ENCODE assay signal across 11 cellular contexts in the genomic region with DNA sequence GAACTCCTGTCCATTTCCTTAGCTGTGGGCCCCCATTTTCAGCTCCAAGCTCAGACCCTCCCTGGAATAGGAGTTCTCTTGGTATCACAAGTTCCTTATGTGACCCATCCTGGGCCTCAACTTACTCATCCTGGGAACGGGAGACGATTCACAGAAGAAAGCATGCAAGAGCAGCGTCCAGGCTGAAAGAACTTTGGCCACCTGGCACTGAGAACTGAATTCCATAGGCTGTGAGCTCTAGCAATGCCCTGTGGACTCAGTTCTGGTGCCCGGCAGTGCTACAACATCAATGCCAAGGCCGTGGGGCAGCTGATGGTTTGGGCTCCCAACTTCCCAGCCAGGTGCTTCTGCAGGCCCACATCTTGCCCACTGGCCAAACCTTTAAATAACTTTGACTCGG. TPM values are rescaled to one million over a fixed set of nuclear protein-coding genes. Genes with fewer than 3 reads are reported as not detected.
DNase-seq lines count a peak whose midpoint lies in the region; TF ChIP-seq lines count a peak whose summit lies in the region.
"Had no signal": no experiment of that assay in that cellular context is flagged by ENCODE, and none has a peak within 500 bp of the region (broad histone marks: within the 10 kb centered on the region; RNA-seq: fewer than 3 reads in every experiment).

No MANE protein-coding gene starts in this region.

- no peak overlapping the region for H4K8ac ChIP-seq in trophoblast cell (ENCODE audit: low read depth, low read length)

- H3K27me3 ChIP-seq in CD4-positive, alpha-beta memory T cell (ENCODE audit: insufficient read depth, low read length) = no peaks in the 10 kb centered on the region
- no peaks in the 10 kb centered on the region for H3K27me3 ChIP-seq in Loucy (ENCODE audit: insufficient read depth, low read length, poor library complexity, severe bottlenecking)
- H3K27me3 ChIP-seq in trophoblast cell (ENCODE audit: insufficient read depth, low read length) = no peaks in the 10 kb centered on the region

- H3K79me2 ChIP-seq in Loucy (ENCODE audit: insufficient read depth, low read length) = peaks cover 10% of the 10 kb centered on the region
- H3K79me2 ChIP-seq in trophoblast cell (ENCODE audit: control insufficient read depth, insufficient read depth, low read length, poor library complexity) = peaks cover 4% of the 10 kb centered on the region

- H3K36me3 Mint-ChIP-seq in CD4-positive, alpha-beta memory T cell = peaks cover 0 to 13% of the 10 kb centered on the region in 2 donors
- peaks cover 39% of the 10 kb centered on the region for H3K36me3 Mint-ChIP-seq in dendritic cell treated with granulocyte-macrophage colony-stimulating factor and Interleukin-4, amounts not matched to agents 40 ng/mL and 50 ng/mL, for 4 days (ENCODE audit: low read depth)
- H3K36me3 Mint-ChIP-seq in nephron (ENCODE audit: low read depth) = no peaks in the 10 kb centered on the region

- TF ChIP-seq CTCF in Loucy (conservative IDR thresholded peaks at IDR 0.05; ENCODE audit: low read length) (no peak), nephron (IDR thresholded peaks at IDR 0.05; ENCODE audit: unreplicated experiment in 3 of 3) (no peak)

- no peaks in the 10 kb centered on the region for H3K9me3 ChIP-seq in CD4-positive, alpha-beta memory T cell (ENCODE audit: control insufficient read depth in 1 of 2, low read length in 2 of 2)
- H3K9me3 ChIP-seq in Loucy (ENCODE audit: insufficient read depth, low read depth, low read length) = no peaks in the 10 kb centered on the region
- H3K9me3 ChIP-seq in trophoblast cell (ENCODE audit: insufficient read depth, low read depth, low read length) = no peaks in the 10 kb centered on the region
- H3K9me3 ChIP-seq: esophagus squamous epithelium, HAP-1 had no signal

- H3K4me1 ChIP-seq in CD4-positive, alpha-beta memory T cell (ENCODE audit: insufficient read depth, low read length) = peaks cover 62% of the 10 kb centered on the region
- H3K4me1 ChIP-seq in Loucy (ENCODE audit: insufficient read depth, low read length, poor library complexity, severe bottlenecking) = peaks cover 4% of the 10 kb centered on the region
- H3K4me1 ChIP-seq in trophoblast cell (ENCODE audit: control insufficient read depth in 1 of 2, insufficient read depth in 2 of 2, low read length in 2 of 2) = peaks cover 10 to 21% of the 10 kb centered on the region in 2 experiments
- H3K4me1 ChIP-seq: HAP-1 had no signal

- peaks cover 6% of the 10 kb centered on the region for H3K79me1 ChIP-seq in trophoblast cell (ENCODE audit: low read length)

- no peak overlapping the region for H3K14ac ChIP-seq in trophoblast cell (ENCODE audit: low read length)

- H2BK12ac ChIP-seq in trophoblast cell (ENCODE audit: low read length) = no peak overlapping the region

- H4K20me1 ChIP-seq in Loucy (ENCODE audit: insufficient read depth, low read length, poor library complexity, severe bottlenecking) = no peaks in the 10 kb centered on the region

- no peaks in the 10 kb centered on the region for H3K36me3 ChIP-seq in CD4-positive, alpha-beta memory T cell (ENCODE audit: insufficient read depth, low read length)
- H3K36me3 ChIP-seq in Loucy (ENCODE audit: insufficient read depth, low read length) (no peaks in the 10 kb centered on the region), trophoblast cell (ENCODE audit: control insufficient read depth in 1 of 2, insufficient read depth in 2 of 2, low read length in 2 of 2) (no peaks in the 10 kb centered on the region)
- H3K36me3 ChIP-seq: esophagus squamous epithelium, HAP-1 had no signal

- intact Hi-C loops in CD4-positive, alpha-beta memory T cell (cut with micrococcal nuclease) = loop anchor here (1.0 kb wide), 1 partner anchor 13 kb away; no protein-coding TSS in a partner anchor
- intact Hi-C loops in dendritic cell treated with granulocyte-macrophage colony-stimulating factor and Interleukin-4, amounts not matched to agents 40 ng/mL and 50 ng/mL, for 4 days (cut with micrococcal nuclease) = no loop called here

- peak overlapping the region; percentile 42 to 54 for H3K4me3 ChIP-seq in CD4-positive, alpha-beta memory T cell (ENCODE audit: low read length in 2 of 2)
- H3K4me3 ChIP-seq in Loucy (ENCODE audit: low read length, poor library complexity, severe bottlenecking) = no peak overlapping the region
- no peak overlapping the region for H3K4me3 ChIP-seq in trophoblast cell (ENCODE audit: low read depth, low read length)
- H3K4me3 ChIP-seq: HAP-1 had no signal

- no peaks in the 10 kb centered on the region for H3F3A ChIP-seq in Loucy (ENCODE audit: low read depth)

- no peaks in the 10 kb centered on the region for H3K9me2 ChIP-seq in Loucy (replicated peaks; ENCODE audit: low read depth, low read length)

- no peak overlapping the region for H3K18ac ChIP-seq in trophoblast cell (ENCODE audit: low read length)

- H3K23ac ChIP-seq in trophoblast cell (ENCODE audit: low read length) = no peak overlapping the region

- H4K91ac ChIP-seq in trophoblast cell (ENCODE audit: low read depth, low read length) = no peak overlapping the region

- peaks cover 30 to 65% (median 47%) of the 10 kb centered on the region in 4 donors for H3K4me1 Mint-ChIP-seq in CD4-positive, alpha-beta memory T cell
- H3K4me1 Mint-ChIP-seq in dendritic cell treated with granulocyte-macrophage colony-stimulating factor and Interleukin-4, amounts not matched to agents 40 ng/mL and 50 ng/mL, for 4 days (ENCODE audit: low read depth) = peaks cover 75% of the 10 kb centered on the region
- peaks cover 35% of the 10 kb centered on the region for H3K4me1 Mint-ChIP-seq in nephron

- no peak for DNase-seq in CD4-positive, alpha-beta memory T cell
- DNase-seq in NCI-H146 (lab: John Stamatoyannopoulos, UW) = no peak
- DNase-seq in DMS153 (lab: John Stamatoyannopoulos, UW) = no peak
- no peak for DNase-seq in NCI-H226
- DNase-seq in trophoblast cell = no peak
- DNase-seq: esophagus squamous epithelium had no signal

- no peak overlapping the region for H4K12ac ChIP-seq in trophoblast cell (ENCODE audit: low read depth, low read length)

- H2BK5ac ChIP-seq in trophoblast cell (ENCODE audit: low read depth, low read length, poor library complexity) = no peak overlapping the region

- H2BK120ac ChIP-seq in trophoblast cell (ENCODE audit: insufficient read depth, low read length, poor library complexity) = no peak overlapping the region

- H3K4me2 ChIP-seq in Loucy (ENCODE audit: low read depth, low read length, poor library complexity, severe bottlenecking) = peak overlapping the region; percentile 51
- no peak overlapping the region for H3K4me2 ChIP-seq in trophoblast cell (ENCODE audit: low read length)

- CTCF ChIA-PET in CD4-positive, alpha-beta memory T cell (lab: Charles Lee; ENCODE audit: partially characterized antibody) = interaction anchor here (0.8 to 5.9 kb wide), 5 partner anchors 12 to 43 kb away, joined by 3 to 42 read pairs (median 9); a partner anchor contains a TSS

- peak overlapping the region; percentile 79 for H3K27ac ChIP-seq in CD4-positive, alpha-beta memory T cell (ENCODE audit: low read depth, low read length)
- no peak overlapping the region for H3K27ac ChIP-seq in trophoblast cell (ENCODE audit: low read depth, low read length)

- no peak overlapping the region for H3K4ac ChIP-seq in trophoblast cell (ENCODE audit: low read depth, low read length)

- H3K9ac ChIP-seq in Loucy (ENCODE audit: low read depth, low read length, poor library complexity, severe bottlenecking) (no peak overlapping the region), trophoblast cell (ENCODE audit: low read length) (no peak overlapping the region)

- H3K27ac Mint-ChIP-seq in CD4-positive, alpha-beta memory T cell = peak overlapping the region in 6 of 7 donors; percentile 37 to 98 (median 89)
- H3K27ac Mint-ChIP-seq in dendritic cell treated with granulocyte-macrophage colony-stimulating factor and Interleukin-4, amounts not matched to agents 40 ng/mL and 50 ng/mL, for 4 days = peak overlapping the region; percentile 87
- peak overlapping the region; percentile 86 to 93 (median 93) for H3K27ac Mint-ChIP-seq in nephron

- no peaks in the 10 kb centered on the region for H3K27me3 Mint-ChIP-seq in CD4-positive, alpha-beta memory T cell
- H3K27me3 Mint-ChIP-seq in dendritic cell treated with granulocyte-macrophage colony-stimulating factor and Interleukin-4, amounts not matched to agents 40 ng/mL and 50 ng/mL, for 4 days = no peaks in the 10 kb centered on the region
- peaks cover 6% of the 10 kb centered on the region for H3K27me3 Mint-ChIP-seq in nephron (ENCODE audit: low read depth)

- H3K9me3 Mint-ChIP-seq in CD4-positive, alpha-beta memory T cell = peaks cover 0 to 2% (median 0%) of the 10 kb centered on the region in 8 donors
- H3K9me3 Mint-ChIP-seq in dendritic cell treated with granulocyte-macrophage colony-stimulating factor and Interleukin-4, amounts not matched to agents 40 ng/mL and 50 ng/mL, for 4 days = no peaks in the 10 kb centered on the region
- H3K9me3 Mint-ChIP-seq in nephron = no peaks in the 10 kb centered on the region

- POLR2A ChIA-PET in CD4-positive, alpha-beta memory T cell (lab: Charles Lee; ENCODE audit: partially characterized antibody) = interaction anchor here (0.8 to 9.9 kb wide), 8 partner anchors 12 to 208 kb away, joined by 3 to 198 read pairs (median 4); a partner anchor contains a TSS

- peak overlapping the region; percentile 82 to 94 (median 87) for H3K4me3 Mint-ChIP-seq in CD4-positive, alpha-beta memory T cell
- H3K4me3 Mint-ChIP-seq in dendritic cell treated with granulocyte-macrophage colony-stimulating factor and Interleukin-4, amounts not matched to agents 40 ng/mL and 50 ng/mL, for 4 days = peak overlapping the region; percentile 75
- H3K4me3 Mint-ChIP-seq in nephron = peak overlapping the region; percentile 69 to 77 (median 71)

- H2AFZ ChIP-seq in Loucy (ENCODE audit: low read length) (no peak overlapping the region), trophoblast cell (ENCODE audit: insufficient read depth, low read length, poor library complexity) (no peak overlapping the region)

- WGBS in trophoblast cell (ENCODE audit: extremely low coverage, insufficient coverage, insufficient read length) = no CpG with 5 or more reads among the region's 6 CpGs

- H2AK5ac ChIP-seq in trophoblast cell (ENCODE audit: low read length) = no peak overlapping the region

RNA-seq across cellular contexts. Expression of a gene that starts 3.9 kb away (rescaled TPM):
- total RNA-seq in CD4-positive, alpha-beta memory T cell = 10 to 100 TPM; 27.2 to 30.8 TPM
- 10 to 100 TPM; 52.0 to 57.5 TPM for polyA plus RNA-seq in CD4-positive, alpha-beta memory T cell
- 45.8 and 49.8 TPM in 2 replicates for polyA plus RNA-seq in trophoblast cell (2013)

RNA-seq across cellular contexts. Expression of a gene that starts 15.0 kb away (rescaled TPM):
- total RNA-seq in CD4-positive, alpha-beta memory T cell = 1 to 10 TPM in 1 of 2 experiments, under 1 TPM in 1; 0.89 to 1.6 TPM
- under 1 TPM; 0.41 to 0.42 TPM for polyA plus RNA-seq in CD4-positive, alpha-beta memory T cell
- polyA plus RNA-seq in trophoblast cell (2013) = 17.4 and 19.7 TPM in 2 replicates
- polyA plus RNA-seq: neural cell had no signal

RNA-seq across cellular contexts. Expression of a gene that starts 15.7 kb away (rescaled TPM):
- 10 to 100 TPM; 21.1 to 24.1 TPM for total RNA-seq in CD4-positive, alpha-beta memory T cell
- polyA plus RNA-seq in CD4-positive, alpha-beta memory T cell = 10 to 100 TPM; 27.5 to 44.5 TPM
- 6.1 and 6.6 TPM in 2 replicates for polyA plus RNA-seq in trophoblast cell (2013)

RNA-seq across cellular contexts. Expression of a gene that starts 17.7 kb away (rescaled TPM):
- 1 to 10 TPM; 4.9 to 5.4 TPM for total RNA-seq in CD4-positive, alpha-beta memory T cell
- polyA plus RNA-seq in CD4-positive, alpha-beta memory T cell = 1 to 10 TPM; 2.1 to 2.7 TPM
- polyA plus RNA-seq in trophoblast cell (2013) = 0.78 and 0.92 TPM in 2 replicates

RNA-seq across cellular contexts. Expression of a gene that starts 40.8 kb away (rescaled TPM):
- 100 to 1,000 TPM; 146 to 147 TPM for total RNA-seq in CD4-positive, alpha-beta memory T cell
- 10 to 100 TPM in 1 of 2 donors, 1 to 10 TPM in 1; 6.6 to 25.2 TPM for polyA plus RNA-seq in CD4-positive, alpha-beta memory T cell
- 30.6 and 31.3 TPM in 2 replicates for polyA plus RNA-seq in trophoblast cell (2013)

Comparison
In these comparisons a context has a peak if more than half of its experiments do, and no peak if none do; other contexts are left out.
1. H3K4me3 ChIP-seq: peak in CD4-positive, alpha-beta memory T cell (2 of 2); none in Loucy (single experiment) and trophoblast cell (single experiment).
2. Peak in every context shown above with its lines, with median percentiles within 50 percentile points of each other: H3K27ac Mint-ChIP-seq and H3K4me3 Mint-ChIP-seq.